ENCODE assay signal across 8 cellular contexts in genomic region chr12:20212658-20213387, GRCh38.
DNase-seq lines count a peak whose midpoint lies in the region; ATAC-seq and TF ChIP-seq lines count a peak whose summit lies in the region.

No MANE protein-coding gene starts in this region.

- H3K9me3 ChIP-seq in breast epithelium (no peaks in the 10 kb centered on the region), iPS-18a (ENCODE audit: control insufficient read depth, low read depth, low read length) (no peaks in the 10 kb centered on the region)

- ATAC-seq in HG02623 (IDR thresholded peaks at IDR 0.05; ENCODE audit: unreplicated experiment) (no peak), HG03460 (IDR thresholded peaks at IDR 0.05; ENCODE audit: unreplicated experiment) (no peak), GM21381 (IDR thresholded peaks at IDR 0.05; ENCODE audit: unreplicated experiment) (no peak)

- peaks cover 0 to 4% of the 10 kb centered on the region in 2 donors for H3K4me1 ChIP-seq in breast epithelium
- peaks cover 14% of the 10 kb centered on the region for H3K4me1 ChIP-seq in iPS-18a (ENCODE audit: control insufficient read depth, low read depth, low read length)

- TF ChIP-seq CTCF in breast epithelium (IDR thresholded peaks at IDR 0.05) = no peak

- no peaks in the 10 kb centered on the region for H3K27me3 ChIP-seq in breast epithelium
- no peaks in the 10 kb centered on the region for H3K27me3 ChIP-seq in iPS-18a (ENCODE audit: control insufficient read depth, insufficient read depth, low read length)

- H3K36me3 ChIP-seq in breast epithelium (no peaks in the 10 kb centered on the region), iPS-18a (ENCODE audit: control insufficient read depth, low read depth, low read length) (no peaks in the 10 kb centered on the region)

- DNase-seq in DMS153 (lab: John Stamatoyannopoulos, UW) (peak; percentile 76), NCI-H187 treated with DMSO at 0.1 percent for 48 hours (lab: John Stamatoyannopoulos, UW) (peak; percentile 43), breast epithelium (ENCODE audit: low spot score in 2 of 2) (peak; percentile 58 to 76), skeletal muscle cell (ENCODE audit: low read depth) (peak; percentile 99)

- intact Hi-C loops in breast epithelium (cut with DNase I; ENCODE audit: low total_unique reads) = no loop called here

- H3K4me3 ChIP-seq in breast epithelium = peak overlapping the region in 1 of 3 donors; percentile 9
- H3K4me3 ChIP-seq in iPS-18a (ENCODE audit: low read length) = no peak overlapping the region
- H3K4me3 ChIP-seq in skeletal muscle cell (ENCODE audit: low read depth, low read length) = no peak overlapping the region

- H3K27ac ChIP-seq in breast epithelium = peak overlapping the region; percentile 56 to 57
- peak overlapping the region; percentile 67 for H3K27ac ChIP-seq in iPS-18a (ENCODE audit: low read length)

- no peak for TF ChIP-seq POLR2A in breast epithelium (IDR thresholded peaks at IDR 0.05)

- no peak overlapping the region for H3K9ac ChIP-seq in iPS-18a (ENCODE audit: low read length)

Comparison
In these comparisons a context has a peak if more than half of its experiments do, and no peak if none do; other contexts are left out.
1. DNase-seq: peak in every context shown above with its lines; median percentile 99 in skeletal muscle cell; 76 in DMS153; 67 in breast epithelium; 43 in NCI-H187 treated with DMSO at 0.1 percent for 48 hours.